Comparison of ENCODE assay signal across 1 cellular context in genomic region chrX:33908074-33908473, GRCh38.
TF ChIP-seq lines count a peak whose summit lies in the region.

No MANE protein-coding gene starts in this region.

TF ChIP-seq in GM23338, 12 proteins besides CTCF, POLR2A, EP300 and RAD21 (continued from another document):
- TF ChIP-seq ZNF462 (CRISPR knock-in tag; IDR thresholded peaks at IDR 0.05), result no peak
TF ChIP-seq in GM23338: peak in this region for 0.
